Comparison of ENCODE assay signal across 23 cellular contexts in genomic region chr4:180900781-180901180, GRCh38.
"Had no signal": no experiment of that assay in that cellular context is flagged by ENCODE, and none has a peak within 500 bp of the region (broad histone marks: within the 10 kb centered on the region; RNA-seq: fewer than 3 reads in every experiment).

No MANE protein-coding gene starts in this region.

- H3K4me2 ChIP-seq: KMS-11, SK-N-SH had no signal

- H3K4me3 ChIP-seq: K562 had no signal

- FAIRE-seq: HepG2, K562 had no signal

- H3K9me3 ChIP-seq: SK-N-SH had no signal

- ATAC-seq: HepG2, K562, Panc1, PC-3 had no signal

- DNase-seq: Kasumi-1; MM.1S; NCI-H1092 treated with DMSO at 0.1 percent for 48 hours; NCI-H1436; NCI-H187; NCI-H2029; NCI-H2081 treated with DMSO at 0.1 percent for 48 hours; NCI-H2171; NCI-H226; NCI-H446; NCI-H510A; NCI-H524 treated with DMSO at 0.1 percent for 48 hours; NCI-H69; NCI-H774; NK-92 treated with Interleukin-12 subunit alpha and Interleukin-12 subunit beta, amount 100 ng/mL, for 24 hours; PC-3; Right ventricle myocardium superior; SIG-M5; SK-N-SH had no signal

- H3K9ac ChIP-seq: KMS-11, SK-N-SH had no signal

- H3K27ac ChIP-seq: KMS-11 had no signal
